ENCODE assay signal across 9 cellular contexts in genomic region chr20:51563597-51564332, GRCh38. TPM values are rescaled to one million over a fixed set of nuclear protein-coding genes. Genes with fewer than 3 reads are reported as not detected.
DNase-seq lines count a peak whose midpoint lies in the region; ATAC-seq and TF ChIP-seq lines count a peak whose summit lies in the region.
"Had no signal": no experiment of that assay in that cellular context is flagged by ENCODE, and none has a peak within 500 bp of the region (broad histone marks: within the 10 kb centered on the region; RNA-seq: fewer than 3 reads in every experiment).

No MANE protein-coding gene starts in this region.

- H3K36me3 Mint-ChIP-seq in H9 (ENCODE audit: insufficient read depth in 1 of 3, low read depth in 3 of 3) (no peaks in the 10 kb centered on the region; a peak in 1 of 7 replicates), nephron (ENCODE audit: low read depth) (no peaks in the 10 kb centered on the region)

- H3K27ac Mint-ChIP-seq in H9 (no peak overlapping the region), nephron (peak overlapping the region; percentile 77 to 84 (median 81))
- H3K27ac Mint-ChIP-seq: stimulated activated naive CD8-positive, alpha-beta T cell treated with anti-CD3 and anti-CD28 coated beads, Interleukin-15, Interleukin-2, amounts not matched to agents 100 ng/mL and 50 ng/mL, for 24 hours had no signal

- peak overlapping the region; percentile 28 for H3K4me3 ChIP-seq in fibroblast of the aortic adventitia (ENCODE audit: low read depth, low read length)

- no peak overlapping the region for H2AFZ ChIP-seq in H9 (ENCODE audit: low read length)

- H3K18ac ChIP-seq in H9 (ENCODE audit: insufficient read length, low read depth, low read length), result peak overlapping the region; percentile 33

- H3K27me3 Mint-ChIP-seq in H9 (ENCODE audit: low read depth) (peaks cover 91% of the 10 kb centered on the region), nephron (ENCODE audit: low read depth) (peaks cover 57% of the 10 kb centered on the region)

- no peak overlapping the region for H3K56ac ChIP-seq in H9 (ENCODE audit: insufficient read length, low read depth, low read length)

- no peak overlapping the region for H2BK120ac ChIP-seq in H9 (ENCODE audit: low read depth, low read length, poor library complexity, severe bottlenecking)

- H3K4ac ChIP-seq in H9 (ENCODE audit: low read depth, low read length), result no peak overlapping the region

- no peaks in the 10 kb centered on the region for H4K20me1 ChIP-seq in H9 (ENCODE audit: control insufficient read depth, insufficient read depth, insufficient read length)

- no peaks in the 10 kb centered on the region for H3K9me3 ChIP-seq in H9 (ENCODE audit: control insufficient read depth, low read depth, low read length)

- H3K79me2 ChIP-seq in H9 (ENCODE audit: insufficient read depth, low read length), result no peaks in the 10 kb centered on the region

- H3K79me1 ChIP-seq in H9 (ENCODE audit: insufficient read depth, low read depth, low read length, poor library complexity, severe bottlenecking), result no peaks in the 10 kb centered on the region

- peak overlapping the region; percentile 63; the same call in 1 of the 2 replicates for H3K14ac ChIP-seq in H9 (ENCODE audit: insufficient read depth, low read length)

- H2AK5ac ChIP-seq in H9 (ENCODE audit: insufficient read length, low read length), result no peak overlapping the region

- peaks cover 38% of the 10 kb centered on the region; the same call in 1 of the 2 replicates for H3K27me3 ChIP-seq in H9 (ENCODE audit: insufficient read depth, low read length)

- H2BK20ac ChIP-seq in H9 (ENCODE audit: low read depth, low read length, poor library complexity, severe bottlenecking), result no peak overlapping the region

- peak overlapping the region; percentile 61 for H3K4me2 ChIP-seq in H9 (ENCODE audit: insufficient read depth, insufficient read length, low read length)

- H2BK15ac ChIP-seq in H9 (ENCODE audit: low read depth, low read length), result no peak overlapping the region

- H2BK12ac ChIP-seq in H9 (ENCODE audit: insufficient read length, low read depth, low read length), result no peak overlapping the region

- TF ChIP-seq CTCF in H9 (conservative IDR thresholded peaks at IDR 0.05) (peak; percentile 33; the same call in 2 of the 3 replicates), fibroblast of the aortic adventitia (IDR thresholded peaks at IDR 0.05; ENCODE audit: insufficient read depth, low read length) (no peak), nephron (IDR thresholded peaks at IDR 0.05; ENCODE audit: unreplicated experiment in 3 of 3) (no peak)

- WGBS in H9 (ENCODE audit: extremely low coverage, insufficient read length, low lambda C conversion rate), result no CpG with 5 or more reads among the region's 15 CpGs

- peaks cover 17 to 27% of the 10 kb centered on the region in 2 experiments for H3K4me1 Mint-ChIP-seq in H9
- H3K4me1 Mint-ChIP-seq in nephron, result peaks cover 44% of the 10 kb centered on the region

- H3K27ac ChIP-seq in H9 (ENCODE audit: insufficient read length, low read depth, low read length), result no peak overlapping the region

- peaks cover 0 to 2% of the 10 kb centered on the region in 2 experiments; a peak in 1 of 5 replicates for H3K9me3 Mint-ChIP-seq in H9
- no peaks in the 10 kb centered on the region for H3K9me3 Mint-ChIP-seq in nephron
- H3K9me3 Mint-ChIP-seq: stimulated activated naive CD8-positive, alpha-beta T cell treated with anti-CD3 and anti-CD28 coated beads, Interleukin-15, Interleukin-2, amounts not matched to agents 100 ng/mL and 50 ng/mL, for 24 hours had no signal

- H4K5ac ChIP-seq in H9 (ENCODE audit: insufficient read length, low read depth, low read length), result no peak overlapping the region

- no peak overlapping the region for H3K23ac ChIP-seq in H9 (ENCODE audit: insufficient read length, low read depth, low read length)

- peaks cover 10% of the 10 kb centered on the region for H3K23me2 ChIP-seq in H9 (ENCODE audit: insufficient read length, low read depth, low read length, poor library complexity, severe bottlenecking)

- H4K91ac ChIP-seq in H9 (ENCODE audit: insufficient read length, low read depth, low read length), result no peak overlapping the region

- no peak overlapping the region for H2BK5ac ChIP-seq in H9 (ENCODE audit: insufficient read length, low read length)

- no peak for ATAC-seq in HG02852 (IDR thresholded peaks at IDR 0.05; ENCODE audit: unreplicated experiment)
- no peak for ATAC-seq in GM19328 (IDR thresholded peaks at IDR 0.05; ENCODE audit: unreplicated experiment)
- ATAC-seq in GM21381 (IDR thresholded peaks at IDR 0.05; ENCODE audit: unreplicated experiment), result no peak

- no peak overlapping the region for H4K8ac ChIP-seq in H9 (replicated peaks; ENCODE audit: insufficient read length, low read depth, low read length)

- DNase-seq in A172 (ENCODE audit: low spot score) (peak; percentile 91), H9 (peak; percentile 79), UCSD-AML1 (lab: John Stamatoyannopoulos, UW; ENCODE audit: unreplicated experiment) (peak; percentile 41), fibroblast of the aortic adventitia (ENCODE audit: low read depth) (peak; percentile 87)

- H3K4me3 Mint-ChIP-seq in H9 (peak overlapping the region; percentile 14 to 89; a peak in 3 of 5 replicates), nephron (peak overlapping the region; percentile 63 to 81 (median 80))

- H3K4me1 ChIP-seq in H9 (ENCODE audit: insufficient read depth, low read length), result peaks cover 3% of the 10 kb centered on the region; the same call in 1 of the 2 replicates

- H3K9ac ChIP-seq in H9 (ENCODE audit: extremely low read depth, insufficient read length, low read length), result no peak overlapping the region

- H3T11ph ChIP-seq in H9 (ENCODE audit: low read length), result no peak overlapping the region

RNA-seq across cellular contexts. Expression of gene NFATC2, which starts 21.2 kb away (rescaled TPM):
- total RNA-seq in A172 (2014; rRNA removed; shearing (Covaris generic)), result 0.28 and 0.43 TPM in 2 replicates
- 0.57 and 0.61 TPM in 2 replicates for total RNA-seq in H9 (2021)
- total RNA-seq in fibroblast of the aortic adventitia (ENCODE audit: low replicate concordance), result 0.36 and 0.41 TPM in 2 replicates

Comparison
In these comparisons a context has a peak if more than half of its experiments do, and no peak if none do; other contexts are left out.
1. DNase-seq: peak in every context shown above with its lines; median percentile 91 in A172; 87 in fibroblast of the aortic adventitia; 79 in H9; 41 in UCSD-AML1.
2. H3K27ac Mint-ChIP-seq: peak in nephron (3 of 3); none in H9 (0 of 3).